In the genomic region with DNA sequence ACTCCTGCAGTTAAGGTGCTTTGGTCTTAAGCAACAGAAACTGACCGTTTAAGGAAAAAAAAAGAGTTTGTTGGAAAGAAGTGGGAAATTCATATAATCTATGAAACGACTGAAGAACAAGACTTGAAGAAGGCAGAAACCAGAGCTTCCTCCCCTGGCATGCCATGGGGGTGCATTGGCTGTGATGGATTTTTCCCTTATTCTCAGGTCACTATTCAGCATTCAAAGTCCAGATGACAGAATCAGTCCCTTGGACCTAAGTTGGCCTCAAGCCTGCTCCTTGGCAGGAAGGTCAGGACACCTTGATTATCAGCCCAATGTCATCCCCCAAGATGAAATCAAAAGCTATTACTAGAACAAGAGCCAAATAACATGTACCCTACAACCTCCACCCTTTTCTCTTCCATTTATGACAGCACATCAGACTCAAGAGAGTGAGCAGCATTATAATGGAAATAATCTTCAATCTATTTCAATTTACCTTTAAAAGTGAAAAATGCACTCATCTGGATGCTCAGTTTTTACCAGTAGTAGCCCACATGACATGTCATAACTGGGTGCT, we compare ENCODE assay signal across 10 cellular contexts. TPM values are rescaled to one million over a fixed set of nuclear protein-coding genes. Genes with fewer than 3 reads are reported as not detected.
DNase-seq lines count a peak whose midpoint lies in the region; ATAC-seq and TF ChIP-seq lines count a peak whose summit lies in the region.
"Had no signal": no experiment of that assay in that cellular context is flagged by ENCODE, and none has a peak within 500 bp of the region (broad histone marks: within the 10 kb centered on the region; RNA-seq: fewer than 3 reads in every experiment).

No MANE protein-coding gene starts in this region.

- peak overlapping the region; percentile 92 for H3K27ac ChIP-seq in lower lobe of right lung
- peak overlapping the region in 1 of 2 donors; percentile 8 for H3K27ac ChIP-seq in testis
- H3K27ac ChIP-seq: BLaER1 had no signal

- in situ Hi-C loops in astrocyte of the cerebellum (cut with HindIII; ENCODE audit: low sequenced_read_pairs) = no loop called here

- no peaks in the 10 kb centered on the region for H3K27me3 ChIP-seq in lower lobe of right lung (ENCODE audit: low read depth)
- no peaks in the 10 kb centered on the region for H3K27me3 ChIP-seq in testis

- ATAC-seq in activated CD8-positive, alpha-beta T cell treated with anti-CD3 and anti-CD28 coated beads for 36 hours = no peak
- no peak for ATAC-seq in activated CD8-positive, alpha-beta T cell treated with anti-CD3 and anti-CD28 coated beads, Interleukin-2, amount 10 ng/mL, durations not matched to agents 7 days and 5 days
- ATAC-seq in lower lobe of right lung (no peak), GM18868 (IDR thresholded peaks at IDR 0.05; ENCODE audit: unreplicated experiment) (no peak)

- H3K9me3 ChIP-seq in lower lobe of right lung = no peaks in the 10 kb centered on the region
- H3K9me3 ChIP-seq in testis = no peaks in the 10 kb centered on the region

- H3K27ac Mint-ChIP-seq in activated CD8-positive, alpha-beta T cell treated with anti-CD3 and anti-CD28 coated beads for 36 hours = peak overlapping the region; percentile 89
- no peak overlapping the region for H3K27ac Mint-ChIP-seq in activated CD8-positive, alpha-beta T cell treated with anti-CD3 and anti-CD28 coated beads, Interleukin-2, amount 10 ng/mL, durations not matched to agents 7 days and 5 days

- POLR2A ChIA-PET in activated CD8-positive, alpha-beta T cell treated with anti-CD3 and anti-CD28 coated beads for 36 hours (lab: Charles Lee) = interaction anchor here (4.1 kb wide), 1 partner anchor 15 kb away, joined by 24 read pairs; a partner anchor contains a TSS
- POLR2A ChIA-PET in activated CD8-positive, alpha-beta T cell treated with anti-CD3 and anti-CD28 coated beads, Interleukin-2, amount 10 ng/mL, durations not matched to agents 7 days and 5 days (lab: Charles Lee) = interaction anchor here (1.3 kb wide), 1 partner anchor 16 kb away, joined by 6 read pairs; a partner anchor contains a TSS

- H3K4me3 ChIP-seq in astrocyte of the cerebellum (ENCODE audit: low read depth, low read length) = peak overlapping the region; percentile 50
- H3K4me3 ChIP-seq in lower lobe of right lung = peak overlapping the region; percentile 60
- H3K4me3 ChIP-seq in testis = peak overlapping the region in 1 of 2 donors; percentile 81

- DNase-seq in activated CD8-positive, alpha-beta T cell treated with anti-CD3 and anti-CD28 coated beads for 36 hours = no peak
- no peak for DNase-seq in activated CD8-positive, alpha-beta T cell treated with anti-CD3 and anti-CD28 coated beads, Interleukin-2, amount 10 ng/mL, durations not matched to agents 7 days and 5 days
- DNase-seq in astrocyte of the cerebellum (ENCODE audit: low read depth) (no peak), lower lobe of right lung (no peak), superior temporal gyrus (ENCODE audit: extremely low spot score) (peak; percentile 32), testis (no peak), AG20443 (ENCODE audit: low spot score) (no peak)

- H3K9me3 Mint-ChIP-seq in activated CD8-positive, alpha-beta T cell treated with anti-CD3 and anti-CD28 coated beads for 36 hours = no peaks in the 10 kb centered on the region
- no peaks in the 10 kb centered on the region for H3K9me3 Mint-ChIP-seq in activated CD8-positive, alpha-beta T cell treated with anti-CD3 and anti-CD28 coated beads, Interleukin-2, amount 10 ng/mL, durations not matched to agents 7 days and 5 days (ENCODE audit: insufficient read depth)

- peak overlapping the region; percentile 75 for H3K4me3 Mint-ChIP-seq in activated CD8-positive, alpha-beta T cell treated with anti-CD3 and anti-CD28 coated beads for 36 hours
- H3K4me3 Mint-ChIP-seq in activated CD8-positive, alpha-beta T cell treated with anti-CD3 and anti-CD28 coated beads, Interleukin-2, amount 10 ng/mL, durations not matched to agents 7 days and 5 days = no peak overlapping the region

- H3K4me1 Mint-ChIP-seq in activated CD8-positive, alpha-beta T cell treated with anti-CD3 and anti-CD28 coated beads for 36 hours (ENCODE audit: low read depth) = peaks cover 24% of the 10 kb centered on the region
- peaks cover 11% of the 10 kb centered on the region for H3K4me1 Mint-ChIP-seq in activated CD8-positive, alpha-beta T cell treated with anti-CD3 and anti-CD28 coated beads, Interleukin-2, amount 10 ng/mL, durations not matched to agents 7 days and 5 days (ENCODE audit: low read depth)

- H3K36me3 Mint-ChIP-seq in activated CD8-positive, alpha-beta T cell treated with anti-CD3 and anti-CD28 coated beads for 36 hours (ENCODE audit: low read depth) = no peaks in the 10 kb centered on the region
- H3K36me3 Mint-ChIP-seq in activated CD8-positive, alpha-beta T cell treated with anti-CD3 and anti-CD28 coated beads, Interleukin-2, amount 10 ng/mL, durations not matched to agents 7 days and 5 days (ENCODE audit: low read depth) = no peaks in the 10 kb centered on the region

- WGBS in testis, 2 donors = 59 to 71% methylated on average over 2 of the region's 2 CpGs

- H3K36me3 ChIP-seq in lower lobe of right lung (no peaks in the 10 kb centered on the region), testis (ENCODE audit: low read depth, missing control alignments) (no peaks in the 10 kb centered on the region)
- H3K36me3 ChIP-seq: BLaER1 had no signal

- CTCF ChIA-PET in activated CD8-positive, alpha-beta T cell treated with anti-CD3 and anti-CD28 coated beads for 36 hours (lab: Charles Lee) = interaction anchor here (1.0 to 5.3 kb wide), 6 partner anchors 12 to 51 kb away, joined by 3 to 27 read pairs (median 8); no protein-coding TSS in a partner anchor
- CTCF ChIA-PET in activated CD8-positive, alpha-beta T cell treated with anti-CD3 and anti-CD28 coated beads, Interleukin-2, amount 10 ng/mL, durations not matched to agents 7 days and 5 days (lab: Charles Lee) = interaction anchor here (1.3 to 1.6 kb wide), 5 partner anchors 15 to 266 kb away, joined by 3 to 7 read pairs (median 3); no protein-coding TSS in a partner anchor

- intact Hi-C loops in activated CD8-positive, alpha-beta T cell treated with anti-CD3 and anti-CD28 coated beads for 36 hours (cut with micrococcal nuclease) = no loop called here
- intact Hi-C loops in lower lobe of right lung (cut with DNase I) (no loop called here), testis (cut with DNase I; ENCODE audit: low total_unique reads) (no loop called here)

- TF ChIP-seq CTCF in activated CD8-positive, alpha-beta T cell treated with anti-CD3 and anti-CD28 coated beads for 36 hours (IDR thresholded peaks at IDR 0.05) = no peak
- TF ChIP-seq CTCF in astrocyte of the cerebellum (IDR thresholded peaks at IDR 0.05; ENCODE audit: low read depth, low read length, missing control alignments) (no peak), lower lobe of right lung (IDR thresholded peaks at IDR 0.05) (no peak), testis (IDR thresholded peaks at IDR 0.05) (no peak)

- no peak for TF ChIP-seq POLR2A in testis (IDR thresholded peaks at IDR 0.05)

- H3K27me3 Mint-ChIP-seq in activated CD8-positive, alpha-beta T cell treated with anti-CD3 and anti-CD28 coated beads for 36 hours = peaks cover 7% of the 10 kb centered on the region
- H3K27me3 Mint-ChIP-seq in activated CD8-positive, alpha-beta T cell treated with anti-CD3 and anti-CD28 coated beads, Interleukin-2, amount 10 ng/mL, durations not matched to agents 7 days and 5 days (ENCODE audit: low read depth) = peaks cover 42% of the 10 kb centered on the region

- H3K4me1 ChIP-seq in lower lobe of right lung (peaks cover 14% of the 10 kb centered on the region), testis (peaks cover 6% of the 10 kb centered on the region)

RNA-seq across cellular contexts. Expression of a gene that starts 15.8 kb away (rescaled TPM):
- total RNA-seq in activated CD8-positive, alpha-beta T cell treated with anti-CD3 and anti-CD28 coated beads for 36 hours = 10 to 100 TPM; 28.7 to 30.6 TPM
- total RNA-seq in activated CD8-positive, alpha-beta T cell treated with anti-CD3 and anti-CD28 coated beads, Interleukin-2, amount 10 ng/mL, durations not matched to agents 7 days and 5 days = 10 to 100 TPM; 13.6 to 18.9 TPM
- 47.9 TPM for total RNA-seq in lower lobe of right lung
- total RNA-seq in testis = 100 to 1,000 TPM; 101 to 134 TPM
- polyA plus RNA-seq in testis (ENCODE audit: insufficient read depth, low read depth, low replicate concordance) = 124 TPM

RNA-seq across cellular contexts. Expression of a gene that starts 20.6 kb away (rescaled TPM):
- not detected for total RNA-seq in activated CD8-positive, alpha-beta T cell treated with anti-CD3 and anti-CD28 coated beads for 36 hours
- total RNA-seq in activated CD8-positive, alpha-beta T cell treated with anti-CD3 and anti-CD28 coated beads, Interleukin-2, amount 10 ng/mL, durations not matched to agents 7 days and 5 days = not detected
- total RNA-seq in lower lobe of right lung (0.18 TPM), testis (10 to 100 TPM; 12.5 to 16.4 TPM)
- polyA plus RNA-seq in testis (ENCODE audit: insufficient read depth, low read depth, low replicate concordance) = 8.2 TPM

RNA-seq across cellular contexts. Expression of a gene that starts 43.1 kb away (rescaled TPM):
- under 1 TPM; 0.29 to 0.36 TPM for total RNA-seq in activated CD8-positive, alpha-beta T cell treated with anti-CD3 and anti-CD28 coated beads for 36 hours
- total RNA-seq in activated CD8-positive, alpha-beta T cell treated with anti-CD3 and anti-CD28 coated beads, Interleukin-2, amount 10 ng/mL, durations not matched to agents 7 days and 5 days = not detected
- total RNA-seq in lower lobe of right lung (not detected), testis (under 1 TPM in 1 of 2 donors, not detected in 1; 0.24 TPM)
- not detected for polyA plus RNA-seq in testis (ENCODE audit: insufficient read depth, low read depth, low replicate concordance)
- total RNA-seq: renal cortical epithelial cell had no signal

RNA-seq across cellular contexts. Expression of a gene that starts 57.8 kb away (rescaled TPM):
- not detected for total RNA-seq in activated CD8-positive, alpha-beta T cell treated with anti-CD3 and anti-CD28 coated beads for 36 hours
- not detected for total RNA-seq in activated CD8-positive, alpha-beta T cell treated with anti-CD3 and anti-CD28 coated beads, Interleukin-2, amount 10 ng/mL, durations not matched to agents 7 days and 5 days
- total RNA-seq in lower lobe of right lung (0.06 TPM), testis (under 1 TPM; 0.08 to 0.12 TPM)
- polyA plus RNA-seq in testis (ENCODE audit: insufficient read depth, low read depth, low replicate concordance) = 0.87 TPM
- total RNA-seq: renal cortical epithelial cell had no signal

Comparison
In these comparisons a context has a peak if more than half of its experiments do, and no peak if none do; other contexts are left out.
1. RNA of a gene that starts 20.6 kb away (total RNA-seq): 12.5 to 16.4 TPM in testis; 0.18 TPM in lower lobe of right lung (single experiment), not detected in activated CD8-positive, alpha-beta T cell treated with anti-CD3 and anti-CD28 coated beads for 36 hours and not detected in activated CD8-positive, alpha-beta T cell treated with anti-CD3 and anti-CD28 coated beads, Interleukin-2, amount 10 ng/mL, durations not matched to agents 7 days and 5 days; every median in the first group is over 10 times any median in the second.